ENCODE assay signal across 8 cellular contexts in genomic region chr9:127133739-127134167, GRCh38. TPM values are rescaled to one million over a fixed set of nuclear protein-coding genes. Genes with fewer than 3 reads are reported as not detected.
DNase-seq lines count a peak whose midpoint lies in the region; ATAC-seq and TF ChIP-seq lines count a peak whose summit lies in the region.

No MANE protein-coding gene starts in this region.

- DNase-seq in C1 segment of cervical spinal cord (lab: John Stamatoyannopoulos, UW) (peak in 12 of 14 donors; percentile 39 to 87 (median 70)), WTC11 (ENCODE audit: low spot score) (no peak), left ventricle myocardium superior (peak; percentile 75), prostate gland (ENCODE audit: low spot score) (peak; percentile 50), GM19238 (ENCODE audit: insufficient read length, low spot score) (no peak)
- no peak for DNase-seq in activated naive CD4-positive, alpha-beta T cell (lab: John Stamatoyannopoulos, UW)
- no peak for DNase-seq in activated T-helper 2 cell treated with anti-CD3 and anti-CD28 coated beads, Interferon-gamma antibody, Interleukin-2, Interleukin-4, amounts not matched to agents 10 μg/mL and 5 μg/mL and 100 μg/mL, durations not matched to agents 14 hours and 24 hours and 36 hours (ENCODE audit: low spot score)

- no peaks in the 10 kb centered on the region for H3K36me3 ChIP-seq in prostate gland

- intact Hi-C loops in left ventricle myocardium superior (cut with micrococcal nuclease) (no loop called here), prostate gland (cut with DNase I) (loop anchor here (2.0 kb wide), 1 partner anchor 53 kb away; no protein-coding TSS in a partner anchor)
- intact Hi-C loops in activated T-helper 2 cell treated with anti-CD3 and anti-CD28 coated beads, Interferon-gamma antibody, Interleukin-2, Interleukin-4, amounts not matched to agents 10 μg/mL and 5 μg/mL and 100 μg/mL, durations not matched to agents 14 hours and 24 hours and 36 hours (cut with micrococcal nuclease) = no loop called here

- no peak overlapping the region for H3K4me3 ChIP-seq in prostate gland

- H3K4me3 Mint-ChIP-seq in WTC11 = no peak overlapping the region
- H3K4me3 Mint-ChIP-seq in activated T-helper 2 cell treated with anti-CD3 and anti-CD28 coated beads, Interferon-gamma antibody, Interleukin-2, Interleukin-4, amounts not matched to agents 10 μg/mL and 5 μg/mL and 100 μg/mL, durations not matched to agents 14 hours and 24 hours and 36 hours (ENCODE audit: low read depth) = no peak overlapping the region

- CTCF ChIA-PET in WTC11 (lab: Charles Lee) = interaction anchor here (0.6 to 2.0 kb wide), 4 partner anchors 10 to 168 kb away, joined by 3 to 13 read pairs (median 6); partner anchors contain the start of gene ANGPTL2

- TF ChIP-seq CTCF in WTC11 (IDR thresholded peaks at IDR 0.05) (no peak), prostate gland (IDR thresholded peaks at IDR 0.05) (no peak)

- ATAC-seq in WTC11 (peak; percentile 40), left ventricle myocardium superior (peak; percentile 64), HG03378 (IDR thresholded peaks at IDR 0.05; ENCODE audit: unreplicated experiment) (no peak)

- no peaks in the 10 kb centered on the region for H3K27me3 Mint-ChIP-seq in WTC11 (ENCODE audit: low read depth)
- peaks cover 24% of the 10 kb centered on the region for H3K27me3 Mint-ChIP-seq in activated T-helper 2 cell treated with anti-CD3 and anti-CD28 coated beads, Interferon-gamma antibody, Interleukin-2, Interleukin-4, amounts not matched to agents 10 μg/mL and 5 μg/mL and 100 μg/mL, durations not matched to agents 14 hours and 24 hours and 36 hours (ENCODE audit: low read depth)

- no peaks in the 10 kb centered on the region for H3K27me3 ChIP-seq in prostate gland (replicated peaks; ENCODE audit: insufficient read depth)

- 0 out of 2 replicates have a peak overlapping the region, but pooled peaks have one; percentile 17 for H3K27ac Mint-ChIP-seq in WTC11
- H3K27ac Mint-ChIP-seq in activated T-helper 2 cell treated with anti-CD3 and anti-CD28 coated beads, Interferon-gamma antibody, Interleukin-2, Interleukin-4, amounts not matched to agents 10 μg/mL and 5 μg/mL and 100 μg/mL, durations not matched to agents 14 hours and 24 hours and 36 hours = no peak overlapping the region

- H3K4me1 Mint-ChIP-seq in WTC11 = peaks cover 37% of the 10 kb centered on the region
- H3K4me1 Mint-ChIP-seq in activated T-helper 2 cell treated with anti-CD3 and anti-CD28 coated beads, Interferon-gamma antibody, Interleukin-2, Interleukin-4, amounts not matched to agents 10 μg/mL and 5 μg/mL and 100 μg/mL, durations not matched to agents 14 hours and 24 hours and 36 hours (ENCODE audit: low read depth) = no peaks in the 10 kb centered on the region

- POLR2A ChIA-PET in WTC11 (lab: Charles Lee) = interaction anchor here (0.6 to 1.6 kb wide), 2 partner anchors 11 to 50 kb away, joined by 3 to 6 read pairs; partner anchors contain the start of gene ANGPTL2

- peaks cover 16% of the 10 kb centered on the region for H3K4me1 ChIP-seq in prostate gland (replicated peaks)

- peak overlapping the region; percentile 63 to 74 for H3K27ac ChIP-seq in prostate gland

- 22% methylated on average over 13 of the region's 13 CpGs for WGBS in prostate gland

- TF ChIP-seq POLR2A in prostate gland (IDR thresholded peaks at IDR 0.05) = no peak

- H3K9me3 ChIP-seq in prostate gland = no peaks in the 10 kb centered on the region

- H3K9me3 Mint-ChIP-seq in WTC11 = no peaks in the 10 kb centered on the region
- no peaks in the 10 kb centered on the region for H3K9me3 Mint-ChIP-seq in activated T-helper 2 cell treated with anti-CD3 and anti-CD28 coated beads, Interferon-gamma antibody, Interleukin-2, Interleukin-4, amounts not matched to agents 10 μg/mL and 5 μg/mL and 100 μg/mL, durations not matched to agents 14 hours and 24 hours and 36 hours

- H3K36me3 Mint-ChIP-seq in WTC11 = no peaks in the 10 kb centered on the region
- no peaks in the 10 kb centered on the region for H3K36me3 Mint-ChIP-seq in activated T-helper 2 cell treated with anti-CD3 and anti-CD28 coated beads, Interferon-gamma antibody, Interleukin-2, Interleukin-4, amounts not matched to agents 10 μg/mL and 5 μg/mL and 100 μg/mL, durations not matched to agents 14 hours and 24 hours and 36 hours (ENCODE audit: low read depth)

TF ChIP-seq in WTC11, 78 proteins besides CTCF, POLR2A, EP300 and RAD21:
- TF ChIP-seq E2F1 (CRISPR knock-in tag; IDR thresholded peaks at IDR 0.05) = no peak
- no peak for TF ChIP-seq ESRRA (CRISPR knock-in tag; IDR thresholded peaks at IDR 0.05; ENCODE audit: borderline replicate concordance)
- no peak for TF ChIP-seq E2F4 (CRISPR knock-in tag; IDR thresholded peaks at IDR 0.05; ENCODE audit: borderline replicate concordance, low read depth)
- no peak for TF ChIP-seq TP53 (CRISPR knock-in tag; IDR thresholded peaks at IDR 0.05)
- TF ChIP-seq OVOL2 (CRISPR knock-in tag; IDR thresholded peaks at IDR 0.05; ENCODE audit: borderline replicate concordance) = no peak

RNA-seq across cellular contexts. Expression of gene ANGPTL2, which starts 11.3 kb away (rescaled TPM):
- total RNA-seq in WTC11 (2021) (4.5 to 6.7 TPM (median 6.3 TPM) in 3 replicates), left ventricle myocardium superior (27.4 TPM), prostate gland (10 to 100 TPM; 17.3 to 43.2 TPM)
- not detected in 2 replicates for total RNA-seq in activated T-helper 2 cell treated with anti-CD3 and anti-CD28 coated beads, Interferon-gamma antibody, Interleukin-2, Interleukin-4, amounts not matched to agents 10 μg/mL and 5 μg/mL and 100 μg/mL, durations not matched to agents 14 hours and 24 hours and 36 hours

Comparison
In these comparisons a context has a peak if more than half of its experiments do, and no peak if none do; other contexts are left out.
1. DNase-seq: peak in C1 segment of cervical spinal cord (12 of 14), left ventricle myocardium superior (single experiment) and prostate gland (single experiment); none in WTC11 (single experiment), activated naive CD4-positive, alpha-beta T cell (0 of 4), GM19238 (single experiment) and activated T-helper 2 cell treated with anti-CD3 and anti-CD28 coated beads, Interferon-gamma antibody, Interleukin-2, Interleukin-4, amounts not matched to agents 10 μg/mL and 5 μg/mL and 100 μg/mL, durations not matched to agents 14 hours and 24 hours and 36 hours (single experiment).